10 cellular contexts compared by ENCODE assay signal in the genomic region with DNA sequence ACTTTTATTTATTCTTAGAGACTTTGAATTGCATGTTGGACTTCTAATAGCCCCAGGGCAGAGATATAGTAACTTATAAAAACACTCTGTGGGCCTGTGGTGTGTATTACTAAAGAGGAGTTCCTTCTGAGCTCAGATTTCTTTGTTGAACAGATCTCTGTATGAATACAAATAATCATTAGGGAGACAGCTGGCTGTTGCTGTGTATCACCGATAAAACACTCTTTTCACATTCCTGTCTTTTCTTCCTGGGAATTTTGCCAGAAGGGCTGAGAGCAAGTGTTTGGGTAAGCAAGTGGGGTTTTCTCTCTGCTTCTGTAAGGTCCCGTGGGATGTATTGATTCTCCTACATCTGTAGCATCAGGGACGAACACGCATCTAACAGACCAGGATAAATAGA.
DNase-seq lines count a peak whose midpoint lies in the region; TF ChIP-seq lines count a peak whose summit lies in the region.
"Had no signal": no experiment of that assay in that cellular context is flagged by ENCODE, and none has a peak within 500 bp of the region (broad histone marks: within the 10 kb centered on the region; RNA-seq: fewer than 3 reads in every experiment).

No MANE protein-coding gene starts in this region.

- TF ChIP-seq CTCF in AG10803 (conservative IDR thresholded peaks at IDR 0.05; ENCODE audit: low read length), result no peak
- no peak for TF ChIP-seq CTCF in VCaP (conservative IDR thresholded peaks at IDR 0.05)

- peak overlapping the region; percentile 81 for H3K27ac ChIP-seq in VCaP
- H3K27ac ChIP-seq: ascending aorta had no signal

- DNase-seq in AG10803 (ENCODE audit: low read depth) (peak; percentile 71), M059J (ENCODE audit: low read depth) (peak; percentile 83), kidney tubule cell (ENCODE audit: low spot score) (peak; percentile 46), ecto neural progenitor cell (ENCODE audit: low spot score) (no peak), DMS53 treated with DMSO at 0.1 percent for 48 hours (lab: John Stamatoyannopoulos, UW; ENCODE audit: unreplicated experiment) (no peak), kidney glomerular epithelial cell (lab: John Stamatoyannopoulos, UW) (no peak), amygdala (lab: John Stamatoyannopoulos, UW) (no peak)
- DNase-seq: stimulated activated CD8-positive, alpha-beta memory T cell treated with anti-CD3 and anti-CD28 coated beads, Interleukin-4, amount 100 ng/mL, for 48 hours had no signal

- H3K4me3 ChIP-seq in AG10803 (ENCODE audit: low read length), result no peak overlapping the region
- H3K4me3 ChIP-seq: ascending aorta had no signal

Comparison
In these comparisons a context has a peak if more than half of its experiments do, and no peak if none do; other contexts are left out.
1. DNase-seq: peak in AG10803 (single experiment), M059J (single experiment) and kidney tubule cell (single experiment); none in ecto neural progenitor cell (single experiment), DMS53 treated with DMSO at 0.1 percent for 48 hours (single experiment), kidney glomerular epithelial cell (single experiment) and amygdala (0 of 56).